9 cellular contexts compared by ENCODE assay signal in genomic region chr6:10529231-10529801, GRCh38. TPM values are rescaled to one million over a fixed set of nuclear protein-coding genes. Genes with fewer than 3 reads are reported as not detected.
A peak's percentile ranks its signal among the peaks of the same experiment; 100 is the strongest.
DNase-seq lines count a peak whose midpoint lies in the region; ATAC-seq and TF ChIP-seq lines count a peak whose summit lies in the region.
"Had no signal": no experiment of that assay in that cellular context is flagged by ENCODE, and none has a peak within 500 bp of the region (broad histone marks: within the 10 kb centered on the region; RNA-seq: fewer than 3 reads in every experiment).

No MANE protein-coding gene starts in this region.

- no peaks in the 10 kb centered on the region for H3K27me3 Mint-ChIP-seq in T-helper 2 cell treated with Interferon-gamma antibody and Interleukin-4, amounts not matched to agents 5 μg/mL and 100 μg/mL, for 36 hours (ENCODE audit: low read depth)
- H3K27me3 Mint-ChIP-seq in activated CD8-positive, alpha-beta T cell treated with anti-CD3 and anti-CD28 coated beads for 36 hours = peaks cover 4% of the 10 kb centered on the region

- no peaks in the 10 kb centered on the region for H3K9me3 Mint-ChIP-seq in T-helper 2 cell treated with Interferon-gamma antibody and Interleukin-4, amounts not matched to agents 5 μg/mL and 100 μg/mL, for 36 hours
- no peaks in the 10 kb centered on the region for H3K9me3 Mint-ChIP-seq in activated CD8-positive, alpha-beta T cell treated with anti-CD3 and anti-CD28 coated beads for 36 hours

- peaks cover 30% of the 10 kb centered on the region for H3K4me1 Mint-ChIP-seq in T-helper 2 cell treated with Interferon-gamma antibody and Interleukin-4, amounts not matched to agents 5 μg/mL and 100 μg/mL, for 36 hours (ENCODE audit: low read depth)
- H3K4me1 Mint-ChIP-seq in activated CD8-positive, alpha-beta T cell treated with anti-CD3 and anti-CD28 coated beads for 36 hours (ENCODE audit: low read depth) = peaks cover 55% of the 10 kb centered on the region

- CTCF ChIA-PET in activated CD8-positive, alpha-beta T cell treated with anti-CD3 and anti-CD28 coated beads for 36 hours (lab: Charles Lee) = interaction anchor here (0.8 to 1.8 kb wide), 4 partner anchors 16 to 156 kb away, joined by 3 to 5 read pairs (median 4); no protein-coding TSS in a partner anchor

- POLR2A ChIA-PET in activated CD8-positive, alpha-beta T cell treated with anti-CD3 and anti-CD28 coated beads for 36 hours (lab: Charles Lee) = interaction anchor here (0.6 to 1.5 kb wide), 2 partner anchors 190 to 658 kb away, joined by 3 to 4 read pairs; no protein-coding TSS in a partner anchor

- H3K36me3 Mint-ChIP-seq in T-helper 2 cell treated with Interferon-gamma antibody and Interleukin-4, amounts not matched to agents 5 μg/mL and 100 μg/mL, for 36 hours (ENCODE audit: low read depth) = peaks cover 10% of the 10 kb centered on the region
- H3K36me3 Mint-ChIP-seq in activated CD8-positive, alpha-beta T cell treated with anti-CD3 and anti-CD28 coated beads for 36 hours (ENCODE audit: low read depth) = no peaks in the 10 kb centered on the region

- no peak for ATAC-seq in activated CD8-positive, alpha-beta T cell treated with anti-CD3 and anti-CD28 coated beads for 36 hours
- ATAC-seq in GM19455 (IDR thresholded peaks at IDR 0.05; ENCODE audit: unreplicated experiment) = no peak
- no peak for ATAC-seq in HG03025 (IDR thresholded peaks at IDR 0.05; ENCODE audit: low FRiP score, unreplicated experiment)

- intact Hi-C loops in activated CD8-positive, alpha-beta T cell treated with anti-CD3 and anti-CD28 coated beads for 36 hours (cut with micrococcal nuclease) = loop anchor here (5.0 kb wide), 1 partner anchor 163 kb away; the partner anchor contains the start of genes C6orf52 and PAK1IP1

- H3K27ac Mint-ChIP-seq in T-helper 2 cell treated with Interferon-gamma antibody and Interleukin-4, amounts not matched to agents 5 μg/mL and 100 μg/mL, for 36 hours = peak overlapping the region; percentile 88
- peak overlapping the region; percentile 71 for H3K27ac Mint-ChIP-seq in activated CD8-positive, alpha-beta T cell treated with anti-CD3 and anti-CD28 coated beads for 36 hours

- peak overlapping the region; percentile 83 for H3K4me3 Mint-ChIP-seq in T-helper 2 cell treated with Interferon-gamma antibody and Interleukin-4, amounts not matched to agents 5 μg/mL and 100 μg/mL, for 36 hours
- peak overlapping the region; percentile 86 for H3K4me3 Mint-ChIP-seq in activated CD8-positive, alpha-beta T cell treated with anti-CD3 and anti-CD28 coated beads for 36 hours

- H3K27ac ChIP-seq in layer of hippocampus (ENCODE audit: low read depth, low read length) (peak overlapping the region; percentile 12), temporal lobe (ENCODE audit: low read depth, low read length) (peak overlapping the region; percentile 30)

- no peak for DNase-seq in T-helper 2 cell treated with Interferon-gamma antibody and Interleukin-4, amounts not matched to agents 5 μg/mL and 100 μg/mL, for 36 hours (ENCODE audit: low spot score)
- DNase-seq in T-helper 2 cell = no peak
- no peak for DNase-seq in activated CD8-positive, alpha-beta T cell treated with anti-CD3 and anti-CD28 coated beads for 36 hours
- DNase-seq in SKM-1 (lab: John Stamatoyannopoulos, UW; ENCODE audit: unreplicated experiment) = no peak
- DNase-seq: hypothalamus had no signal

- no peak for TF ChIP-seq CTCF in activated CD8-positive, alpha-beta T cell treated with anti-CD3 and anti-CD28 coated beads for 36 hours (IDR thresholded peaks at IDR 0.05)

- H3K27me3 ChIP-seq in layer of hippocampus (ENCODE audit: control insufficient read depth, insufficient read depth, low read length) = no peaks in the 10 kb centered on the region

RNA-seq across cellular contexts. Expression of gene GCNT2, which starts 8.2 kb away (rescaled TPM):
- total RNA-seq in activated CD8-positive, alpha-beta T cell treated with anti-CD3 and anti-CD28 coated beads for 36 hours = 1 to 10 TPM; 2.3 to 2.7 TPM
- 14.5 TPM for total RNA-seq in temporal lobe
